In genomic region chr10:103677486-103677885, GRCh38 we compare ENCODE assay signal across 10 cellular contexts.
DNase-seq lines count a peak whose midpoint lies in the region; ATAC-seq and TF ChIP-seq lines count a peak whose summit lies in the region.
"Had no signal": no experiment of that assay in that cellular context is flagged by ENCODE, and none has a peak within 500 bp of the region (broad histone marks: within the 10 kb centered on the region; RNA-seq: fewer than 3 reads in every experiment).

No MANE protein-coding gene starts in this region.

- DNase-seq in colonic mucosa: no peak
- DNase-seq in PC-3: no peak
- no peak for DNase-seq in KBM-7
- DNase-seq: erythroblast had no signal

- BruUV-seq in PC-3 (replicated peaks; lab: Mats Ljungman, UMichigan): no TSS peak

- no peaks in the 10 kb centered on the region for H3K79me2 ChIP-seq in ACC112 (ENCODE audit: control insufficient read depth, insufficient read depth, low read length, unreplicated experiment)
- no peaks in the 10 kb centered on the region for H3K79me2 ChIP-seq in KMS-11 (ENCODE audit: insufficient read depth, low read depth)
- H3K79me2 ChIP-seq in PC-3 (ENCODE audit: low read length): no peaks in the 10 kb centered on the region

- peaks cover 29% of the 10 kb centered on the region for H3K4me1 ChIP-seq in ACC112 (ENCODE audit: control insufficient read depth, insufficient read depth, low read length, unreplicated experiment)
- peaks cover 32% of the 10 kb centered on the region for H3K4me1 ChIP-seq in KMS-11 (ENCODE audit: low read depth, poor library complexity, severe bottlenecking)
- H3K4me1 ChIP-seq in colonic mucosa: no peaks in the 10 kb centered on the region
- no peaks in the 10 kb centered on the region for H3K4me1 ChIP-seq in PC-3 (ENCODE audit: insufficient read depth, low read length)

- H3K27ac Mint-ChIP-seq in nephron: peak overlapping the region; percentile 95 to 99 (median 99)

- no peaks in the 10 kb centered on the region for H3K9me2 ChIP-seq in PC-3 (replicated peaks; ENCODE audit: low read length)

- ATAC-seq in GM21529 (IDR thresholded peaks at IDR 0.05; ENCODE audit: unreplicated experiment): no peak
- no peak for ATAC-seq in HG02970 (IDR thresholded peaks at IDR 0.05; ENCODE audit: low FRiP score, unreplicated experiment)
- ATAC-seq in PC-3: no peak

- H3K4me2 ChIP-seq in KMS-11 (no peak overlapping the region), PC-3 (ENCODE audit: low read length) (no peak overlapping the region)

- no peaks in the 10 kb centered on the region for H4K20me1 ChIP-seq in KMS-11 (ENCODE audit: insufficient read depth)
- no peaks in the 10 kb centered on the region for H4K20me1 ChIP-seq in PC-3 (ENCODE audit: low read length)

- H3K27me3 ChIP-seq in ACC112 (ENCODE audit: insufficient read depth, low read length) (no peaks in the 10 kb centered on the region), KMS-11 (ENCODE audit: insufficient read depth, low read depth) (no peaks in the 10 kb centered on the region), colonic mucosa (no peaks in the 10 kb centered on the region), PC-3 (ENCODE audit: low read length) (no peaks in the 10 kb centered on the region)

- CTCF ChIA-PET in PC-3 (lab: Charles Lee): no interaction called here

- H2AFZ ChIP-seq in ACC112 (ENCODE audit: low read length, unreplicated experiment) (no peak overlapping the region), KMS-11 (ENCODE audit: low read depth) (peak overlapping the region; percentile 49; the same call in 1 of the 2 replicates), PC-3 (ENCODE audit: low read length) (no peak overlapping the region)

- POLR2A ChIA-PET in PC-3 (lab: Charles Lee; ENCODE audit: unreplicated experiment): no interaction called here

- H3K4me3 ChIP-seq in ACC112 (ENCODE audit: low read depth, low read length) (peak overlapping the region; percentile 56), KMS-11 (IDR thresholded peaks at IDR 0.05; ENCODE audit: insufficient read depth, low read depth, low read length) (no peak overlapping the region), colonic mucosa (peak overlapping the region; percentile 29), PC-3 (ENCODE audit: low read length) (no peak overlapping the region)

- peak overlapping the region in 2 of 3 experiments; percentile 85 to 88 for H3K4me3 Mint-ChIP-seq in nephron

- H3K9me3 Mint-ChIP-seq in nephron: no peaks in the 10 kb centered on the region

- H3K36me3 Mint-ChIP-seq in nephron (ENCODE audit: low read depth): no peaks in the 10 kb centered on the region

- no peaks in the 10 kb centered on the region for H3K9me3 ChIP-seq in colonic mucosa
- H3K9me3 ChIP-seq in PC-3 (ENCODE audit: low read length): no peaks in the 10 kb centered on the region

- H3K27ac ChIP-seq in ACC112 (ENCODE audit: low read depth, low read length) (peak overlapping the region; percentile 66), KMS-11 (no peak overlapping the region), colonic mucosa (peak overlapping the region; percentile 74), PC-3 (ENCODE audit: low read length) (no peak overlapping the region)
- H3K27ac ChIP-seq: HL-60 had no signal

- in situ Hi-C loops in KBM-7 (cut with MboI; ENCODE audit: low pct_unique_long_range_greater_than_20kb, low sequenced_read_pairs): no loop called here

- H3K27me3 Mint-ChIP-seq in nephron (ENCODE audit: low read depth): no peaks in the 10 kb centered on the region

- H3K9ac ChIP-seq in KMS-11: no peak overlapping the region
- H3K9ac ChIP-seq in colonic mucosa (ENCODE audit: low read depth in 2 of 2, low read length in 2 of 2): peak overlapping the region; percentile 38 to 62
- H3K9ac ChIP-seq in PC-3 (ENCODE audit: low read length): no peak overlapping the region

- H3F3A ChIP-seq in PC-3 (ENCODE audit: low read length, unreplicated experiment): no peaks in the 10 kb centered on the region

- TF ChIP-seq CTCF in KMS-11 (conservative IDR thresholded peaks at IDR 0.05; ENCODE audit: low read depth, low read length) (no peak), colonic mucosa (IDR thresholded peaks at IDR 0.05) (no peak), nephron (IDR thresholded peaks at IDR 0.05; ENCODE audit: unreplicated experiment in 3 of 3) (no peak), PC-3 (conservative IDR thresholded peaks at IDR 0.05; ENCODE audit: low read depth, low read length) (no peak)

- H3K4me1 Mint-ChIP-seq in nephron: peaks cover 56% of the 10 kb centered on the region

- intact Hi-C loops in colonic mucosa (cut with DNase I) (no loop called here), PC-3 (cut with micrococcal nuclease) (no loop called here)

- H3K36me3 ChIP-seq in ACC112 (ENCODE audit: insufficient read depth, low read length) (no peaks in the 10 kb centered on the region), KMS-11 (ENCODE audit: insufficient read depth) (no peaks in the 10 kb centered on the region), colonic mucosa (no peaks in the 10 kb centered on the region), PC-3 (ENCODE audit: low read depth, low read length) (no peaks in the 10 kb centered on the region)

Comparison
In these comparisons a context has a peak if more than half of its experiments do, and no peak if none do; other contexts are left out.
1. H3K27ac ChIP-seq: peak in ACC112 (single experiment) and colonic mucosa (single experiment); none in KMS-11 (single experiment) and PC-3 (single experiment).
2. H3K4me3 ChIP-seq: peak in ACC112 (single experiment) and colonic mucosa (single experiment); none in KMS-11 (single experiment) and PC-3 (single experiment).
3. H3K9ac ChIP-seq: peak in colonic mucosa (2 of 2); none in KMS-11 (single experiment) and PC-3 (single experiment).